17 cellular contexts compared by ENCODE assay signal in genomic region chrX:114465689-114466088, GRCh38.
"Had no signal": no experiment of that assay in that cellular context is flagged by ENCODE, and none has a peak within 500 bp of the region (broad histone marks: within the 10 kb centered on the region; RNA-seq: fewer than 3 reads in every experiment).

No MANE protein-coding gene starts in this region.

- H3K4me1 Mint-ChIP-seq: naive thymus-derived CD4-positive, alpha-beta T cell; stimulated activated naive B cell treated with anti-CD40 and anti-IgM and Interleukin-4, amounts not matched to agents 10 μg/mL and 1 μg/mL and 100 μg/mL, for 72 hours; stimulated activated naive CD8-positive, alpha-beta T cell treated with anti-CD3 and anti-CD28 coated beads, Interleukin-15, amount 100 ng/mL, for 72 hours had no signal

- H3K9me3 ChIP-seq: heart left ventricle, neutrophil, thoracic aorta, transverse colon had no signal

- H3K27me3 Mint-ChIP-seq: naive thymus-derived CD4-positive, alpha-beta T cell; stimulated activated naive CD8-positive, alpha-beta T cell treated with anti-CD3 and anti-CD28 coated beads, Interleukin-15, amount 100 ng/mL, for 72 hours had no signal

- H3K27ac ChIP-seq: dorsolateral prefrontal cortex, heart left ventricle, neutrophil, thoracic aorta, transverse colon had no signal

- ATAC-seq: esophagus mucosa; heart left ventricle; left colon; naive thymus-derived CD4-positive, alpha-beta T cell; sciatic nerve; stimulated activated naive B cell treated with anti-CD40 and anti-IgM and Interleukin-4, amounts not matched to agents 10 μg/mL and 1 μg/mL and 100 μg/mL, for 72 hours; stimulated activated naive CD8-positive, alpha-beta T cell treated with anti-CD3 and anti-CD28 coated beads, Interleukin-15, amount 100 ng/mL, for 72 hours had no signal

- H3K27ac Mint-ChIP-seq: naive thymus-derived CD4-positive, alpha-beta T cell; stimulated activated naive B cell treated with anti-CD40 and anti-IgM and Interleukin-4, amounts not matched to agents 10 μg/mL and 1 μg/mL and 100 μg/mL, for 72 hours; stimulated activated naive CD8-positive, alpha-beta T cell treated with anti-CD3 and anti-CD28 coated beads, Interleukin-15, amount 100 ng/mL, for 72 hours had no signal

- H3K36me3 ChIP-seq: heart left ventricle, neutrophil, thoracic aorta, transverse colon had no signal

- DNase-seq: cortex of kidney; dorsolateral prefrontal cortex; effector CD8-positive, alpha-beta T cell; heart left ventricle; hippocampal formation; left colon; naive thymus-derived CD4-positive, alpha-beta T cell; posterior cingulate gyrus; stimulated activated CD4-positive, alpha-beta T cell treated with anti-CD3 and anti-CD28 coated beads, Interleukin-2, amount 100 ng/mL, for 24 hours; stimulated activated CD4-positive, alpha-beta T cell treated with anti-CD3 and anti-CD28 coated beads, Interleukin-4, amount 100 ng/mL, for 4 hours; stimulated activated naive B cell treated with anti-CD40 and anti-IgM and Interleukin-4, amounts not matched to agents 10 μg/mL and 1 μg/mL and 100 μg/mL, for 72 hours; stimulated activated naive CD8-positive, alpha-beta T cell treated with anti-CD3 and anti-CD28 coated beads, Interleukin-15, amount 100 ng/mL, for 72 hours; transverse colon had no signal

- H3K27me3 ChIP-seq: neutrophil, transverse colon had no signal

- H3K4me1 ChIP-seq: heart left ventricle, transverse colon had no signal

- H3K36me3 Mint-ChIP-seq: naive thymus-derived CD4-positive, alpha-beta T cell; stimulated activated naive B cell treated with anti-CD40 and anti-IgM and Interleukin-4, amounts not matched to agents 10 μg/mL and 1 μg/mL and 100 μg/mL, for 72 hours had no signal

- H3K4me3 ChIP-seq: dorsolateral prefrontal cortex, heart left ventricle, thoracic aorta, transverse colon had no signal

- H3K9me3 Mint-ChIP-seq: stimulated activated naive CD8-positive, alpha-beta T cell treated with anti-CD3 and anti-CD28 coated beads, Interleukin-15, amount 100 ng/mL, for 72 hours had no signal

- H3K4me3 Mint-ChIP-seq: naive thymus-derived CD4-positive, alpha-beta T cell; stimulated activated naive B cell treated with anti-CD40 and anti-IgM and Interleukin-4, amounts not matched to agents 10 μg/mL and 1 μg/mL and 100 μg/mL, for 72 hours; stimulated activated naive CD8-positive, alpha-beta T cell treated with anti-CD3 and anti-CD28 coated beads, Interleukin-15, amount 100 ng/mL, for 72 hours had no signal
